ENCODE assay signal across 9 cellular contexts in the genomic region with DNA sequence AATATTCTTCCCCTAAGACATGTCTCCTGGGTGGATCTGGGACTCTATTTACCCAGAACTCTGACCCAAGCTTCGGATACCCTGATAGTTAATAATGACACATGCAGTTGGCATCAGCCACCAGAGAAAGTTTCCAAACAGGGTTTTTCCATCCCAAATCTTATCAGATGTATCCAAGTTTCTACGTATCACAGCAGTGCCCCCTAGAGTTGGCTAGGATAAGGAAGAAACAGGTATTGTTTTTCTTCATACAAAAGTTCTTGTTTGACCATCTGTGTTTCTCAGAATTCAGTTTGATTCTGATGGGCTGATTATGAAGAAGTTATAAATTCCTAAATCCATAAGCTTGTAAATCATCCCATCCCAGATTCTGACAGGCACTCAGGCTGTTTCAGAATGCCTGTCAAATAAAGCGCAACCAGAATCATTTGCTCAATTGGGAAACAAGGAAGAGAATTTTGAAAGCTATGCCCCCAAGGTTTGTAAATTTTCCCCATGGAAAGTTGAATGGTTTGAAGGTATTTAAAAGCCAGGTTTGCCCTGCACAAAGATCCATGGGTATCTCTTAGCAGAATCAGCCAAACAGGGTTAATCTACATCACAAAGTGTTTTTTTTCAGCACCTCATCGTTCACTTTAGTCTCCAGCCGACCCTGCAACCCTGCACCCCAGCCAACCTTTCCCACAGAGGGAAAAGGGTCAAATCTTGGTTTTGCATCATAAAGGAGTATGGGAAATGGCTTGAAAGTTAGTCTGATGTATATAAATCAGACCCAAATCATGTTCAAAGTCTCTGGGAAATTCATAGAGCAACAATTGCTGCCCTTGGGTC. TPM values are rescaled to one million over a fixed set of nuclear protein-coding genes. Genes with fewer than 3 reads are reported as not detected.
A peak's percentile ranks its signal among the peaks of the same experiment; 100 is the strongest.
DNase-seq lines count a peak whose midpoint lies in the region; ATAC-seq and TF ChIP-seq lines count a peak whose summit lies in the region.
"Had no signal": no experiment of that assay in that cellular context is flagged by ENCODE, and none has a peak within 500 bp of the region (broad histone marks: within the 10 kb centered on the region; RNA-seq: fewer than 3 reads in every experiment).

No MANE protein-coding gene starts in this region.

- H3K27ac ChIP-seq in SJCRH30 (no peak overlapping the region), left lung (no peak overlapping the region)

- H3K27me3 ChIP-seq in SJCRH30: peaks cover 3% of the 10 kb centered on the region; the same call in 1 of the 2 replicates
- H3K27me3 ChIP-seq in left lung: peaks cover 14 to 82% of the 10 kb centered on the region in 2 donors

- H3K9me3 ChIP-seq in SJCRH30 (replicated peaks) (no peaks in the 10 kb centered on the region), left lung (no peaks in the 10 kb centered on the region)

- H3K4me1 ChIP-seq in SJCRH30 (no peaks in the 10 kb centered on the region), left lung (no peaks in the 10 kb centered on the region)

- peak; percentile 48 for DNase-seq in AG08395 (ENCODE audit: low spot score)
- DNase-seq in SJCRH30: peak; percentile 10 to 54
- DNase-seq in iPS-NIHi7 (ENCODE audit: extremely low spot score): peak; percentile 52
- DNase-seq in activated CD8-positive, alpha-beta memory T cell treated with anti-CD3 and anti-CD28 coated beads, Interleukin-2, amount 50 U/mL, for 48 hours: no peak
- DNase-seq in islet precursor cell: no peak
- no peak for DNase-seq in left lung

- no peak overlapping the region for H3K4me3 ChIP-seq in SJCRH30
- H3K4me3 ChIP-seq in left lung: no peak overlapping the region

- no peaks in the 10 kb centered on the region for H3K36me3 ChIP-seq in SJCRH30
- H3K36me3 ChIP-seq in left lung: no peaks in the 10 kb centered on the region

- intact Hi-C loops in left lung (cut with DNase I): no loop called here

- ATAC-seq in esophagus mucosa (no peak), left lung (no peak)

- TF ChIP-seq CTCF in GM12874 (IDR thresholded peaks at IDR 0.05; ENCODE audit: insufficient read depth, low read depth, low read length) (peak; percentile 31; the same call in 1 of the 2 replicates), left lung (IDR thresholded peaks at IDR 0.05) (peak in 1 of 2 donors; percentile 19)

RNA-seq across cellular contexts. Expression of a gene that starts 47.4 kb away (rescaled TPM):
- total RNA-seq in SJCRH30 (2014; rRNA removed; shearing (Covaris generic)): not detected in 2 replicates
- total RNA-seq in esophagus mucosa (0.12 TPM), left lung (under 1 TPM; 0.09 to 0.26 TPM)
- total RNA-seq: RPMI7951 had no signal

Comparison
In these comparisons a context has a peak if more than half of its experiments do, and no peak if none do; other contexts are left out.
1. DNase-seq: peak in AG08395 (single experiment), SJCRH30 (2 of 2) and iPS-NIHi7 (single experiment); none in activated CD8-positive, alpha-beta memory T cell treated with anti-CD3 and anti-CD28 coated beads, Interleukin-2, amount 50 U/mL, for 48 hours (single experiment), islet precursor cell (single experiment) and left lung (0 of 2).